In the genomic region with DNA sequence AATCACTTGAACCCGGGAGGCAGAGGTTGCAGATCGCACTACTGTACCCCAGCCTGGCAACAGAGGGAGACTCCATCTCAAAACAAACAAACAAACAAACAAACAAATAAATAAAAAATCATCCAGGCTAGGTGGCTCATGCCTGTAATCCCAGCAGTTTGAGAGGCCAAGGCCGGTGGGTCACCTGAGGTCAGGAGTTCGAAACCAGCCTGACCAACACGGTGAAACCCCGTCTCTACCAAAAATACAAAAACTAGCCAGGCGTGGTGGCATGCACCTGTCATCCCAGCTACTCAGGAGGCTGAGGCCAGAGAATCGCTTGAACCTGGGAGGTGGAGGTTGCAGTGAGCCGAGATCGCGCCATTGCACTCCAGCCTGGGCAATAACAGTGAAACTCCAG, we compare ENCODE assay signal across 14 cellular contexts. TPM values are rescaled to one million over a fixed set of nuclear protein-coding genes. Genes with fewer than 3 reads are reported as not detected.
DNase-seq lines count a peak whose midpoint lies in the region; ATAC-seq, FAIRE-seq and TF ChIP-seq lines count a peak whose summit lies in the region.
"Not testable (repeated sequence)": the region's sequence is repeated elsewhere in the genome, so short reads cannot be mapped to it uniquely, and the experiment has no call there.
"Had no signal": no experiment of that assay in that cellular context is flagged by ENCODE, and none has a peak within 500 bp of the region (broad histone marks: within the 10 kb centered on the region; RNA-seq: fewer than 3 reads in every experiment).

No MANE protein-coding gene starts in this region.

- H3K27me3 Mint-ChIP-seq in activated B cell treated with CpG ODN at 0.5 μM for 24 hours; stimulated activated memory B cell treated with anti-CD40 and anti-IgM and Interleukin-4, amounts not matched to agents 10 μg/mL and 1 μg/mL and 100 μg/mL, for 72 hours: not testable (repeated sequence)

- H3K4me1 Mint-ChIP-seq in activated B cell treated with CpG ODN at 0.5 μM for 24 hours, result peaks cover 72% of the 10 kb centered on the region
- H3K4me1 Mint-ChIP-seq in stimulated activated memory B cell treated with anti-CD40 and anti-IgM and Interleukin-4, amounts not matched to agents 10 μg/mL and 1 μg/mL and 100 μg/mL, for 72 hours, result peaks cover 76% of the 10 kb centered on the region

- BruUV-seq in OCI-LY7 (replicated peaks; lab: Mats Ljungman, UMichigan); HepG2 (replicated peaks; lab: Mats Ljungman, UMichigan): not testable (repeated sequence)

- peak overlapping the region; percentile 90 for H3K27ac Mint-ChIP-seq in activated B cell treated with CpG ODN at 0.5 μM for 24 hours
- peak overlapping the region; percentile 96 for H3K27ac Mint-ChIP-seq in stimulated activated memory B cell treated with anti-CD40 and anti-IgM and Interleukin-4, amounts not matched to agents 10 μg/mL and 1 μg/mL and 100 μg/mL, for 72 hours

- not testable (repeated sequence) for H3K9me3 ChIP-seq in DOHH2 (ENCODE audit: control insufficient read depth, insufficient read depth, low read length); MM.1S (replicated peaks; ENCODE audit: insufficient read depth, low read length); OCI-LY7 (ENCODE audit: low read length); HepG2 (ENCODE audit: low read length)

- H3K4me1 ChIP-seq in DOHH2 (ENCODE audit: control insufficient read depth, low read length), result peaks cover 82% of the 10 kb centered on the region
- peaks cover 17% of the 10 kb centered on the region; the same call in 1 of the 2 replicates for H3K4me1 ChIP-seq in MM.1S (ENCODE audit: low read length)
- peaks cover 86% of the 10 kb centered on the region for H3K4me1 ChIP-seq in OCI-LY7 (ENCODE audit: insufficient read depth, low read length, poor library complexity, severe bottlenecking)
- H3K4me1 ChIP-seq in HepG2 (ENCODE audit: insufficient read depth, low read length), result peaks cover 43% of the 10 kb centered on the region

- H3K4me3 Mint-ChIP-seq in activated B cell treated with CpG ODN at 0.5 μM for 24 hours; stimulated activated memory B cell treated with anti-CD40 and anti-IgM and Interleukin-4, amounts not matched to agents 10 μg/mL and 1 μg/mL and 100 μg/mL, for 72 hours: not testable (repeated sequence)

- H4K20me1 ChIP-seq in DOHH2 (ENCODE audit: control insufficient read depth, insufficient read depth, low read depth, low read length); MM.1S (ENCODE audit: insufficient read depth, low read length); OCI-LY7 (ENCODE audit: insufficient read depth, low read length); HepG2 (ENCODE audit: insufficient read depth, low read length): not testable (repeated sequence)

- not testable (repeated sequence) for ATAC-seq in activated B cell treated with CpG ODN at 0.5 μM for 24 hours (ENCODE audit: low read depth); HepG2; stimulated activated memory B cell treated with anti-CD40 and anti-IgM and Interleukin-4, amounts not matched to agents 10 μg/mL and 1 μg/mL and 100 μg/mL, for 72 hours

- H3K9ac ChIP-seq in MM.1S (ENCODE audit: low read length), result peak overlapping the region; percentile 96
- H3K9ac ChIP-seq in HepG2 (ENCODE audit: insufficient read depth, low read depth, low read length), result not testable (repeated sequence)

- DNase-seq in GM19239 (ENCODE audit: insufficient read length, low spot score); OCI-LY7 (ENCODE audit: low spot score); activated B cell treated with CpG ODN at 0.5 μM for 24 hours; HepG2 (ENCODE audit: low spot score): not testable (repeated sequence)
- peak; percentile 8 for DNase-seq in MM.1S

- TF ChIP-seq CTCF in DOHH2 (IDR thresholded peaks at IDR 0.05; ENCODE audit: low read depth, low read length, poor library complexity, severe bottlenecking); MM.1S (IDR thresholded peaks at IDR 0.05; ENCODE audit: low read length); OCI-LY7 (conservative IDR thresholded peaks at IDR 0.05; ENCODE audit: low read length); activated B cell treated with CpG ODN at 0.5 μM for 24 hours (IDR thresholded peaks at IDR 0.05); HepG2 (CRISPR knock-in tag; IDR thresholded peaks at IDR 0.05): not testable (repeated sequence)

- TF ChIP-seq POLR2A in HepG2 (IDR thresholded peaks at IDR 0.05; ENCODE audit: insufficient read depth in 1 of 2, low read depth in 2 of 2, low read length in 2 of 2), result not testable (repeated sequence)

- H3K36me3 Mint-ChIP-seq in activated B cell treated with CpG ODN at 0.5 μM for 24 hours (ENCODE audit: low read depth); stimulated activated memory B cell treated with anti-CD40 and anti-IgM and Interleukin-4, amounts not matched to agents 10 μg/mL and 1 μg/mL and 100 μg/mL, for 72 hours: not testable (repeated sequence)

- H3F3A ChIP-seq in DOHH2 (ENCODE audit: control insufficient read depth, insufficient read depth) (peaks cover 41% of the 10 kb centered on the region), MM.1S (ENCODE audit: insufficient read depth, low read length) (peaks cover 61% of the 10 kb centered on the region)

- not testable (repeated sequence) for TF ChIP-seq RAD21 in HepG2 (CRISPR knock-in tag; IDR thresholded peaks at IDR 0.05)

- H3K4me2 ChIP-seq in DOHH2 (ENCODE audit: low read length) (peak overlapping the region; percentile 72), MM.1S (ENCODE audit: low read depth, low read length) (peak overlapping the region; percentile 98), OCI-LY7 (ENCODE audit: low read length) (peak overlapping the region; percentile 97)
- not testable (repeated sequence) for H3K4me2 ChIP-seq in HepG2 (ENCODE audit: low read depth, low read length)

- not testable (repeated sequence) for H3K9me2 ChIP-seq in DOHH2 (replicated peaks; ENCODE audit: control insufficient read depth, low read length); MM.1S (replicated peaks; ENCODE audit: insufficient read depth, low read length); OCI-LY7 (ENCODE audit: insufficient read depth, low read length)

- POLR2A ChIA-PET in OCI-LY7 (lab: Charles Lee) (interaction anchor here (0.6 to 0.7 kb wide), 6 partner anchors 10 to 552 kb away, joined by 3 to 5 read pairs (median 3); no protein-coding TSS in a partner anchor), activated B cell treated with CpG ODN at 0.5 μM for 24 hours (lab: Charles Lee) (interaction anchor here (0.7 to 4.4 kb wide), 3 partner anchors 16 to 105 kb away, joined by 3 to 97 read pairs (median 3); a partner anchor contains a TSS), HepG2 (lab: Yijun Ruan, JAX) (interaction anchor here (3.6 kb wide), 1 partner anchor 14 kb away, joined by 17 read pairs; a partner anchor contains a TSS)

- H3K9me3 Mint-ChIP-seq in activated B cell treated with CpG ODN at 0.5 μM for 24 hours; stimulated activated memory B cell treated with anti-CD40 and anti-IgM and Interleukin-4, amounts not matched to agents 10 μg/mL and 1 μg/mL and 100 μg/mL, for 72 hours: not testable (repeated sequence)

- CTCF ChIA-PET in OCI-LY7 (lab: Charles Lee; ENCODE audit: unreplicated experiment); HepG2 (lab: Yijun Ruan, JAX; ENCODE audit: low intra/inter-chr PET ratio, low total read pairs): not testable (repeated sequence)
- CTCF ChIA-PET in activated B cell treated with CpG ODN at 0.5 μM for 24 hours (lab: Charles Lee), result interaction anchor here (1.0 kb wide), 1 partner anchor 105 kb away, joined by 3 read pairs; no protein-coding TSS in a partner anchor

- TF ChIP-seq EP300 in HepG2 (IDR thresholded peaks at IDR 0.05; ENCODE audit: low read depth in 2 of 2, low read length in 2 of 2); HepG2 (CRISPR knock-in tag; IDR thresholded peaks at IDR 0.05; ENCODE audit: borderline replicate concordance): not testable (repeated sequence)

- not testable (repeated sequence) for H3K27me3 ChIP-seq in DOHH2 (ENCODE audit: control insufficient read depth, low read length); MM.1S (replicated peaks; ENCODE audit: insufficient read depth, low read length)
- peaks cover 2 to 19% of the 10 kb centered on the region in 2 experiments; a peak in 4 of 5 replicates for H3K27me3 ChIP-seq in HepG2 (ENCODE audit: control insufficient read depth in 1 of 2, insufficient read depth in 2 of 2, low read length in 2 of 2)

- intact Hi-C loops in OCI-LY7 (cut with micrococcal nuclease; ENCODE audit: unreplicated experiment), result loop anchor here (10.0 kb wide), 2 partner anchors 272 to 362 kb away; no protein-coding TSS in a partner anchor
- intact Hi-C loops in activated B cell treated with CpG ODN at 0.5 μM for 24 hours (cut with micrococcal nuclease); HepG2 (cut with micrococcal nuclease; ENCODE audit: unreplicated experiment): not testable (repeated sequence)

- in situ Hi-C loops in HepG2 (cut with HindIII; ENCODE audit: extremely low pct_ligation_motif_present, low pct_unique_long_range_greater_than_20kb), result not testable (repeated sequence)

- H3K36me3 ChIP-seq in DOHH2 (ENCODE audit: control insufficient read depth, low read length), result peaks cover 14% of the 10 kb centered on the region
- H3K36me3 ChIP-seq in MM.1S (replicated peaks; ENCODE audit: insufficient read depth, low read length); OCI-LY7 (ENCODE audit: insufficient read depth, low read length); HepG2 (replicated peaks in 1 of 2; ENCODE audit: control insufficient read depth in 1 of 2, insufficient read depth in 2 of 2, low read length in 2 of 2): not testable (repeated sequence)

- H3K27ac ChIP-seq in DOHH2 (ENCODE audit: low read depth, low read length), result peak overlapping the region; percentile 99
- H3K27ac ChIP-seq in MM.1S (ENCODE audit: low read length), result peak overlapping the region; percentile 98; the same call in 1 of the 2 replicates
- peak overlapping the region; percentile 94 for H3K27ac ChIP-seq in OCI-LY7 (ENCODE audit: low read depth, low read length, poor library complexity, severe bottlenecking)
- not testable (repeated sequence) for H3K27ac ChIP-seq in HepG2 (ENCODE audit: extremely low read length, insufficient read depth, low read length)

- peak overlapping the region; percentile 76 for H3K4me3 ChIP-seq in DOHH2 (ENCODE audit: low read length)
- peak overlapping the region; percentile 77 for H3K4me3 ChIP-seq in MM.1S (ENCODE audit: low read length)
- peak overlapping the region; percentile 68 for H3K4me3 ChIP-seq in OCI-LY7 (ENCODE audit: low read depth, low read length, poor library complexity, severe bottlenecking)
- H3K4me3 ChIP-seq in HepG2 (replicated peaks in 1 of 3; ENCODE audit: insufficient read depth in 1 of 3, low read depth in 2 of 3, low read length in 3 of 3), result not testable (repeated sequence)

- H2AFZ ChIP-seq in MM.1S (ENCODE audit: low read length); HepG2 (ENCODE audit: low read length): not testable (repeated sequence)
- H2AFZ ChIP-seq in OCI-LY7 (ENCODE audit: low read length), result peak overlapping the region; percentile 3; the same call in 1 of the 2 replicates

- 63% methylated on average over 11 of the region's 11 CpGs for WGBS in HepG2 (ENCODE audit: low lambda C conversion rate)

- FAIRE-seq in GM19239 (lab: Jason Lieb, UNC), result peak; percentile 73
- not testable (repeated sequence) for FAIRE-seq in HepG2 (lab: Jason Lieb, UNC)

- H3K79me2 ChIP-seq in DOHH2 (ENCODE audit: control insufficient read depth, low read length) (peaks cover 11% of the 10 kb centered on the region), MM.1S (ENCODE audit: low read length) (peaks cover 62% of the 10 kb centered on the region)
- not testable (repeated sequence) for H3K79me2 ChIP-seq in OCI-LY7 (ENCODE audit: insufficient read depth, low read depth, low read length); HepG2 (ENCODE audit: insufficient read depth, low read length)

RNA-seq across cellular contexts. Expression of a gene that starts 2.0 kb away (rescaled TPM):
- 53.4 and 58.2 TPM in 2 replicates for total RNA-seq in OCI-LY7 (2014; rRNA removed; shearing (Covaris generic))
- total RNA-seq in OCI-LY7 (2022) (33.6 and 38.8 TPM in 2 replicates), activated B cell treated with CpG ODN at 0.5 μM for 24 hours (6.9 and 8.0 TPM in 2 replicates), HepG2 (2016; rRNA removed; fragmentation: Illumina TruSeq; extraction: Trizol) (not detected in 2 replicates)
- not detected in 2 replicates for total RNA-seq in HepG2 (2016; cell fraction: cytosol; rRNA removed; fragmentation: Illumina TruSeq; extraction: Trizol; ENCODE audit: low read depth)
- total RNA-seq in HepG2 (2016; cell fraction: insoluble cytoplasmic fraction; rRNA removed; fragmentation: Illumina TruSeq; extraction: Trizol), result not detected in 2 replicates
- not detected in 2 replicates for total RNA-seq in HepG2 (2016; cell fraction: membrane; rRNA removed; fragmentation: Illumina TruSeq; extraction: Trizol)
- total RNA-seq in HepG2 (2016; cell fraction: nucleus; rRNA removed; fragmentation: Illumina TruSeq; extraction: Trizol), result not detected in 2 replicates
- polyA plus RNA-seq in HepG2 (2011; rRNA removed), result not detected in 2 replicates
- polyA plus RNA-seq in HepG2 (2011; cell fraction: cytosol; rRNA removed), result not detected in 2 replicates
- not detected in 2 replicates for polyA plus RNA-seq in HepG2 (2011; cell fraction: nucleus; rRNA removed)
- not detected in 2 replicates for polyA plus RNA-seq in HepG2 (2012)
- polyA plus RNA-seq in HepG2 (2016; cell fraction: cytosol; fragmentation: Illumina TruSeq; extraction: Trizol; ENCODE audit: low read depth), result not detected in 2 replicates
- not detected in 2 replicates for polyA plus RNA-seq in HepG2 (2016; cell fraction: insoluble cytoplasmic fraction; fragmentation: Illumina TruSeq; extraction: Trizol; ENCODE audit: low read depth)
- not detected in 2 replicates for polyA plus RNA-seq in HepG2 (2016; cell fraction: membrane; fragmentation: Illumina TruSeq; extraction: Trizol; ENCODE audit: low read depth)
- polyA plus RNA-seq in HepG2 (2016; cell fraction: nucleus; fragmentation: Illumina TruSeq; extraction: Trizol; ENCODE audit: insufficient read depth, low read depth), result not detected in 2 replicates
- polyA minus RNA-seq in HepG2 (2011; rRNA and poly(A)+ RNA removed; ENCODE audit: low replicate concordance), result not detected in 2 replicates
- not detected in 2 replicates for polyA minus RNA-seq in HepG2 (2011; cell fraction: cytosol; rRNA and poly(A)+ RNA removed)
- polyA minus RNA-seq in HepG2 (2011; cell fraction: nucleus; rRNA and poly(A)+ RNA removed), result not detected in 2 replicates
- total RNA-seq: A673; Calu3; CD8-positive, alpha-beta T cell; G401; H1; H9 had no signal
- polyA plus RNA-seq: AG04450, H1 had no signal

RNA-seq across cellular contexts. Expression of a gene that starts 13.6 kb away (rescaled TPM):
- total RNA-seq in OCI-LY7 (2014; rRNA removed; shearing (Covaris generic)), result 23.6 and 27.0 TPM in 2 replicates
- total RNA-seq in OCI-LY7 (2022) (37.3 and 40.8 TPM in 2 replicates), activated B cell treated with CpG ODN at 0.5 μM for 24 hours (173 and 195 TPM in 2 replicates), HepG2 (2016; rRNA removed; fragmentation: Illumina TruSeq; extraction: Trizol) (5.2 and 6.5 TPM in 2 replicates)
- total RNA-seq in HepG2 (2016; cell fraction: cytosol; rRNA removed; fragmentation: Illumina TruSeq; extraction: Trizol; ENCODE audit: low read depth), result 3.1 and 5.5 TPM in 2 replicates
- total RNA-seq in HepG2 (2016; cell fraction: insoluble cytoplasmic fraction; rRNA removed; fragmentation: Illumina TruSeq; extraction: Trizol), result 3.4 and 4.6 TPM in 2 replicates
- total RNA-seq in HepG2 (2016; cell fraction: membrane; rRNA removed; fragmentation: Illumina TruSeq; extraction: Trizol), result 2.5 and 3.3 TPM in 2 replicates
- total RNA-seq in HepG2 (2016; cell fraction: nucleus; rRNA removed; fragmentation: Illumina TruSeq; extraction: Trizol), result 8.7 and 12.7 TPM in 2 replicates
- 3.4 TPM in 2 replicates for polyA plus RNA-seq in HepG2 (2011; rRNA removed)
- 2.5 and 2.6 TPM in 2 replicates for polyA plus RNA-seq in HepG2 (2011; cell fraction: cytosol; rRNA removed)
- polyA plus RNA-seq in HepG2 (2011; cell fraction: nucleus; rRNA removed), result 4.1 and 4.5 TPM in 2 replicates
- polyA plus RNA-seq in HepG2 (2012), result 2.7 and 3.1 TPM in 2 replicates
- 0.49 and 0.50 TPM in 2 replicates for polyA plus RNA-seq in HepG2 (2016; cell fraction: cytosol; fragmentation: Illumina TruSeq; extraction: Trizol; ENCODE audit: low read depth)
- 2.6 and 3.8 TPM in 2 replicates for polyA plus RNA-seq in HepG2 (2016; cell fraction: insoluble cytoplasmic fraction; fragmentation: Illumina TruSeq; extraction: Trizol; ENCODE audit: low read depth)
- 0.64 and 0.65 TPM in 2 replicates for polyA plus RNA-seq in HepG2 (2016; cell fraction: membrane; fragmentation: Illumina TruSeq; extraction: Trizol; ENCODE audit: low read depth)
- 3.4 and 3.7 TPM in 2 replicates for polyA plus RNA-seq in HepG2 (2016; cell fraction: nucleus; fragmentation: Illumina TruSeq; extraction: Trizol; ENCODE audit: insufficient read depth, low read depth)
- polyA minus RNA-seq in HepG2 (2011; rRNA and poly(A)+ RNA removed; ENCODE audit: low replicate concordance), result 16.0 and 20.2 TPM in 2 replicates
- polyA minus RNA-seq in HepG2 (2011; cell fraction: cytosol; rRNA and poly(A)+ RNA removed), result 2.9 and 3.2 TPM in 2 replicates
- polyA minus RNA-seq in HepG2 (2011; cell fraction: nucleus; rRNA and poly(A)+ RNA removed), result 15.6 and 19.6 TPM in 2 replicates

RNA-seq across cellular contexts. Expression of a gene that starts 21.1 kb away (rescaled TPM):
- 5.7 and 7.5 TPM in 2 replicates for total RNA-seq in OCI-LY7 (2014; rRNA removed; shearing (Covaris generic))
- total RNA-seq in OCI-LY7 (2022) (30.3 and 35.9 TPM in 2 replicates), activated B cell treated with CpG ODN at 0.5 μM for 24 hours (13.8 and 18.7 TPM in 2 replicates), HepG2 (2016; rRNA removed; fragmentation: Illumina TruSeq; extraction: Trizol) (1.8 TPM in 1 of 2 replicates, not detected in the other)
- 0.62 TPM in 1 of 2 replicates, not detected in the other for total RNA-seq in HepG2 (2016; cell fraction: cytosol; rRNA removed; fragmentation: Illumina TruSeq; extraction: Trizol; ENCODE audit: low read depth)
- 0.80 TPM in 1 of 2 replicates, not detected in the other for total RNA-seq in HepG2 (2016; cell fraction: insoluble cytoplasmic fraction; rRNA removed; fragmentation: Illumina TruSeq; extraction: Trizol)
- 0.90 TPM in 1 of 2 replicates, not detected in the other for total RNA-seq in HepG2 (2016; cell fraction: membrane; rRNA removed; fragmentation: Illumina TruSeq; extraction: Trizol)
- 5.1 and 6.2 TPM in 2 replicates for total RNA-seq in HepG2 (2016; cell fraction: nucleus; rRNA removed; fragmentation: Illumina TruSeq; extraction: Trizol)
- 3.2 and 4.1 TPM in 2 replicates for polyA plus RNA-seq in HepG2 (2011; rRNA removed)
- 0.36 TPM in 2 replicates for polyA plus RNA-seq in HepG2 (2011; cell fraction: cytosol; rRNA removed)
- polyA plus RNA-seq in HepG2 (2011; cell fraction: nucleus; rRNA removed), result 14.3 and 18.9 TPM in 2 replicates
- polyA plus RNA-seq in HepG2 (2012), result 4.7 and 8.0 TPM in 2 replicates
- polyA plus RNA-seq in HepG2 (2016; cell fraction: cytosol; fragmentation: Illumina TruSeq; extraction: Trizol; ENCODE audit: low read depth), result not detected in 2 replicates
- 1.3 and 1.4 TPM in 2 replicates for polyA plus RNA-seq in HepG2 (2016; cell fraction: insoluble cytoplasmic fraction; fragmentation: Illumina TruSeq; extraction: Trizol; ENCODE audit: low read depth)
- 0.79 TPM in 1 of 2 replicates, not detected in the other for polyA plus RNA-seq in HepG2 (2016; cell fraction: membrane; fragmentation: Illumina TruSeq; extraction: Trizol; ENCODE audit: low read depth)
- polyA plus RNA-seq in HepG2 (2016; cell fraction: nucleus; fragmentation: Illumina TruSeq; extraction: Trizol; ENCODE audit: insufficient read depth, low read depth), result 30.6 and 37.6 TPM in 2 replicates
- 2.0 and 9.1 TPM in 2 replicates for polyA minus RNA-seq in HepG2 (2011; rRNA and poly(A)+ RNA removed; ENCODE audit: low replicate concordance)
- 1.3 TPM in 1 of 2 replicates, not detected in the other for polyA minus RNA-seq in HepG2 (2011; cell fraction: cytosol; rRNA and poly(A)+ RNA removed)
- 9.1 and 14.2 TPM in 2 replicates for polyA minus RNA-seq in HepG2 (2011; cell fraction: nucleus; rRNA and poly(A)+ RNA removed)

RNA-seq across cellular contexts. Expression of a gene that starts 47.2 kb away (rescaled TPM):
- 54.3 and 67.2 TPM in 2 replicates for total RNA-seq in OCI-LY7 (2014; rRNA removed; shearing (Covaris generic))
- total RNA-seq in OCI-LY7 (2022) (144 and 146 TPM in 2 replicates), activated B cell treated with CpG ODN at 0.5 μM for 24 hours (99.9 and 101 TPM in 2 replicates), HepG2 (2016; rRNA removed; fragmentation: Illumina TruSeq; extraction: Trizol) (316 and 449 TPM in 2 replicates)
- total RNA-seq in HepG2 (2016; cell fraction: cytosol; rRNA removed; fragmentation: Illumina TruSeq; extraction: Trizol; ENCODE audit: low read depth), result 142 and 166 TPM in 2 replicates
- total RNA-seq in HepG2 (2016; cell fraction: insoluble cytoplasmic fraction; rRNA removed; fragmentation: Illumina TruSeq; extraction: Trizol), result 314 and 417 TPM in 2 replicates
- 280 and 333 TPM in 2 replicates for total RNA-seq in HepG2 (2016; cell fraction: membrane; rRNA removed; fragmentation: Illumina TruSeq; extraction: Trizol)
- 170 and 204 TPM in 2 replicates for total RNA-seq in HepG2 (2016; cell fraction: nucleus; rRNA removed; fragmentation: Illumina TruSeq; extraction: Trizol)
- 98.6 and 120 TPM in 2 replicates for polyA plus RNA-seq in HepG2 (2011; rRNA removed)
- 55.3 and 92.7 TPM in 2 replicates for polyA plus RNA-seq in HepG2 (2011; cell fraction: cytosol; rRNA removed)
- 39.3 and 51.1 TPM in 2 replicates for polyA plus RNA-seq in HepG2 (2011; cell fraction: nucleus; rRNA removed)
- polyA plus RNA-seq in HepG2 (2012), result 194 and 213 TPM in 2 replicates
- 133 and 153 TPM in 2 replicates for polyA plus RNA-seq in HepG2 (2016; cell fraction: cytosol; fragmentation: Illumina TruSeq; extraction: Trizol; ENCODE audit: low read depth)
- polyA plus RNA-seq in HepG2 (2016; cell fraction: insoluble cytoplasmic fraction; fragmentation: Illumina TruSeq; extraction: Trizol; ENCODE audit: low read depth), result 441 and 497 TPM in 2 replicates
- polyA plus RNA-seq in HepG2 (2016; cell fraction: membrane; fragmentation: Illumina TruSeq; extraction: Trizol; ENCODE audit: low read depth), result 227 and 277 TPM in 2 replicates
- polyA plus RNA-seq in HepG2 (2016; cell fraction: nucleus; fragmentation: Illumina TruSeq; extraction: Trizol; ENCODE audit: insufficient read depth, low read depth), result 226 and 252 TPM in 2 replicates
- polyA minus RNA-seq in HepG2 (2011; rRNA and poly(A)+ RNA removed; ENCODE audit: low replicate concordance), result 49.8 and 61.5 TPM in 2 replicates
- 151 and 204 TPM in 2 replicates for polyA minus RNA-seq in HepG2 (2011; cell fraction: cytosol; rRNA and poly(A)+ RNA removed)
- 104 and 140 TPM in 2 replicates for polyA minus RNA-seq in HepG2 (2011; cell fraction: nucleus; rRNA and poly(A)+ RNA removed)
